ENCODE assay signal across 8 cellular contexts in the genomic region with DNA sequence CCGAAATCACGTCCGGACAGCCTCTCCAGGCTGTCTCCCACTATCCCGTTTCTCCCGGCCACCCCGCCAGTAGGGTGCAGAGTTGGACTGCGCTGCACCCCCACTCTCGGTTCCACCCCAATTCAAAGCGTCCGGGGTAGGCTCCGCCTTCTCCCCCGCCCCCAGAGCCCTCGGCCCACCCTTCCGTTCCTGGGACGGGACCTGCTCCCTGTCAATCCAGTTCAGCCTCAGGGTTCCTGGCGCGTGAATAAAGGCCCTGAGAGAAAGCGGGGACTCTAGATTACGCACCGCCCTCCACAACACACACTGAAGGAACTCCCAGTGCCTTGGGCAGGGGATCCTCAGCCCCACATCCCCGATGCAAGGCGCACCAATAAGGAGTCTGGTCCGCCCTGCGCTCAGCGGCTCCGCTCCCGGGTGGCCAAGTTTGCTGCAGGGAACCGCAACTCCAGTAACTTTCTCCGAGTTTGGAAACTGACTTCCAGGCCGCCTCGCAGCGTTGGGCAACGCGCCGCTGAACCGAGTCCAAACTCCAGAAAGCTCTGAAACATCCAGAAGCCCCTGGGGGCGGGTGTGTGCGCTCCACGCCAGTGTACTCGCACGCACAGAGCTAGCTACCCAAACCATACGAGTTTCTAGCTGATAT. TPM values are rescaled to one million over a fixed set of nuclear protein-coding genes. Genes with fewer than 3 reads are reported as not detected.
DNase-seq lines count a peak whose midpoint lies in the region; ATAC-seq and TF ChIP-seq lines count a peak whose summit lies in the region.

No MANE protein-coding gene starts in this region.

- H3K9me3 ChIP-seq in endocrine pancreas (ENCODE audit: control insufficient read depth, low read length) (no peaks in the 10 kb centered on the region), right lobe of liver (no peaks in the 10 kb centered on the region), suprapubic skin (no peaks in the 10 kb centered on the region)

- ATAC-seq in right lobe of liver (peak; percentile 86 to 94 (median 90)), HG03196 (IDR thresholded peaks at IDR 0.05; ENCODE audit: unreplicated experiment) (no peak)

- DNase-seq in NCI-H1417 (lab: John Stamatoyannopoulos, UW): peak in 2 of 3 experiments; percentile 36 to 52
- DNase-seq in NCI-H1417 treated with DMSO at 0.1 percent for 48 hours (lab: John Stamatoyannopoulos, UW): no peak
- peak; percentile 88 to 94 (median 92) for DNase-seq in right lobe of liver
- DNase-seq in suprapubic skin (ENCODE audit: low spot score in 2 of 2): peak; percentile 89 to 91
- DNase-seq in NCI-H2029 (lab: John Stamatoyannopoulos, UW): no peak

- H3K9ac ChIP-seq in endocrine pancreas (ENCODE audit: control insufficient read depth, insufficient read depth, low read length): no peak overlapping the region

- no peaks in the 10 kb centered on the region for H3K36me3 ChIP-seq in endocrine pancreas (ENCODE audit: control insufficient read depth, insufficient read depth, low read length)
- no peaks in the 10 kb centered on the region for H3K36me3 ChIP-seq in right lobe of liver
- no peaks in the 10 kb centered on the region for H3K36me3 ChIP-seq in suprapubic skin

- H3K27ac ChIP-seq in right lobe of liver: peak overlapping the region; percentile 80 to 93 (median 90)
- peak overlapping the region; percentile 93 for H3K27ac ChIP-seq in suprapubic skin

- TF ChIP-seq POLR2A in right lobe of liver (IDR thresholded peaks at IDR 0.05) (peak; percentile 67), suprapubic skin (IDR thresholded peaks at IDR 0.05) (peak in 1 of 2 donors; percentile 61)

- TF ChIP-seq EP300 in suprapubic skin (IDR thresholded peaks at IDR 0.05): peak; percentile 45

- intact Hi-C loops in right lobe of liver (cut with DNase I): no loop called here

- H3K4me1 ChIP-seq in endocrine pancreas (ENCODE audit: control insufficient read depth, insufficient read depth, low read length): no peaks in the 10 kb centered on the region
- no peaks in the 10 kb centered on the region for H3K4me1 ChIP-seq in right lobe of liver
- H3K4me1 ChIP-seq in suprapubic skin: peaks cover 33% of the 10 kb centered on the region

- WGBS in right lobe of liver (ENCODE audit: insufficient coverage, low coverage, low lambda C conversion rate, missing lambda C conversion rate): 6% methylated on average over 15 of the region's 42 CpGs
- under 1% methylated on average over 28 of the region's 42 CpGs for WGBS in suprapubic skin

- TF ChIP-seq CTCF in right lobe of liver (IDR thresholded peaks at IDR 0.05) (peak; percentile 26 to 50 (median 38)), suprapubic skin (IDR thresholded peaks at IDR 0.05) (peak in 1 of 2 donors; percentile 36)

- peak overlapping the region; percentile 74 for H3K4me3 ChIP-seq in endocrine pancreas (ENCODE audit: control insufficient read depth, insufficient read depth, low read length)
- peak overlapping the region; percentile 47 to 64 (median 51) for H3K4me3 ChIP-seq in right lobe of liver
- peak overlapping the region; percentile 74 for H3K4me3 ChIP-seq in suprapubic skin

- no peaks in the 10 kb centered on the region for H3K27me3 ChIP-seq in endocrine pancreas (ENCODE audit: control insufficient read depth, insufficient read depth, low read length)
- no peaks in the 10 kb centered on the region for H3K27me3 ChIP-seq in right lobe of liver
- peaks cover 23% of the 10 kb centered on the region for H3K27me3 ChIP-seq in suprapubic skin

TF ChIP-seq in PFSK-1, 5 proteins besides CTCF, POLR2A, EP300 and RAD21:
- no peak for TF ChIP-seq SIN3A (IDR thresholded peaks at IDR 0.05; ENCODE audit: borderline replicate concordance, insufficient read depth, low read length)
- peak; percentile 67; the same call in 1 of the 2 replicates for TF ChIP-seq POLR2AphosphoS5 (IDR thresholded peaks at IDR 0.05; ENCODE audit: low read depth, low read length)
- peak; percentile 55; the same call in 1 of the 2 replicates for TF ChIP-seq TAF1 (IDR thresholded peaks at IDR 0.05; ENCODE audit: borderline replicate concordance, insufficient read depth, low read length)

RNA-seq across cellular contexts. Expression of a gene that starts 1.9 kb away (rescaled TPM):
- polyA plus RNA-seq in PFSK-1 (2012; ENCODE audit: insufficient read length, low read depth): 11.2 TPM
- total RNA-seq in right lobe of liver (1 to 10 TPM; 1.1 to 9.9 (median 3.5) TPM), suprapubic skin (10 to 100 TPM in 2 of 4 donors, 1 to 10 TPM in 2; 7.8 to 32.8 (median 9.3) TPM)

Comparison
In these comparisons a context has a peak if more than half of its experiments do, and no peak if none do; other contexts are left out.
1. DNase-seq: peak in NCI-H1417 (2 of 3), right lobe of liver (3 of 3) and suprapubic skin (2 of 2); none in NCI-H1417 treated with DMSO at 0.1 percent for 48 hours (single experiment) and NCI-H2029 (single experiment).
2. Peak in every context shown above with its lines, with median percentiles within 50 percentile points of each other: H3K4me3 ChIP-seq.